Comparison of ENCODE assay signal across 32 cellular contexts in genomic region chr5:167593706-167594105, GRCh38.
"Had no signal": no experiment of that assay in that cellular context is flagged by ENCODE, and none has a peak within 500 bp of the region (broad histone marks: within the 10 kb centered on the region; RNA-seq: fewer than 3 reads in every experiment).

No MANE protein-coding gene starts in this region.

- H3K27ac ChIP-seq: adrenal gland, ascending aorta, body of pancreas, brain microvascular endothelial cell, breast epithelium, cardiac muscle cell had no signal

- H3K27me3 ChIP-seq: adrenal gland, ascending aorta, body of pancreas, brain microvascular endothelial cell, breast epithelium, cardiac muscle cell had no signal

- H3K9me3 ChIP-seq: adrenal gland, ascending aorta, body of pancreas, breast epithelium had no signal

- H3K4me1 ChIP-seq: adrenal gland, ascending aorta, body of pancreas, breast epithelium had no signal

- DNase-seq: activated effector memory CD4-positive, alpha-beta T cell treated with anti-CD3 and anti-CD28 coated beads, Interleukin-2, amount 50 U/mL, for 16 hours; activated effector memory CD4-positive, alpha-beta T cell treated with Interleukin-2 at 50 U/mL for 16 hours; activated gamma-delta T cell; activated gamma-delta T cell treated with Interleukin-2 at 50 U/mL for 16 hours; activated naive CD4-positive, alpha-beta T cell; activated naive CD4-positive, alpha-beta T cell treated with anti-CD3 and anti-CD28 coated beads for 36 hours; activated naive CD4-positive, alpha-beta T cell treated with anti-CD3 and anti-CD28 coated beads, Interleukin-2, amount 10 ng/mL, durations not matched to agents 7 days and 5 days; activated naive CD4-positive, alpha-beta T cell treated with anti-CD3 and anti-CD28 coated beads, Interleukin-2, amount 50 U/mL, for 16 hours; activated naive CD4-positive, alpha-beta T cell treated with Interleukin-2 at 50 U/mL for 16 hours; activated naive CD8-positive, alpha-beta T cell treated with anti-CD3 and anti-CD28 coated beads for 36 hours; activated naive CD8-positive, alpha-beta T cell treated with anti-CD3 and anti-CD28 coated beads, Interleukin-2, amount 10 ng/mL, durations not matched to agents 7 days and 5 days; activated naive CD8-positive, alpha-beta T cell treated with anti-CD3 and anti-CD28 coated beads, Interleukin-2, amount 50 U/mL, for 24 hours; activated T-cell treated with anti-CD3 and anti-CD28 coated beads, Interleukin-2, amount 50 U/mL, for 1 hour; activated T-cell treated with anti-CD3 and anti-CD28 coated beads, Interleukin-2, amount 50 U/mL, for 24 hours; activated T-cell treated with anti-CD3 and anti-CD28 coated beads, Interleukin-2, amount 50 U/mL, for 4 hours; activated T-cell treated with anti-CD3 and anti-CD28 coated beads, Interleukin-2, amount 50 U/mL, for 48 hours; activated T-cell treated with anti-CD3 and anti-CD28 coated beads, Interleukin-2, amount 50 U/mL, for 72 hours; adrenal gland; amniotic stem cell; amygdala; anterior cingulate cortex; aorta; body of pancreas; brain microvascular endothelial cell; caudate nucleus; central memory CD4-positive, alpha-beta T cell; cerebellar nuclear complex had no signal

- H3K36me3 ChIP-seq: adrenal gland, ascending aorta, brain microvascular endothelial cell, breast epithelium, cardiac muscle cell had no signal

- H3K4me3 ChIP-seq: adrenal gland, ascending aorta, body of pancreas, breast epithelium, cardiac muscle cell had no signal

- ATAC-seq: activated naive CD4-positive, alpha-beta T cell treated with anti-CD3 and anti-CD28 coated beads, Interleukin-2, amount 50 U/mL, for 72 hours; activated naive CD8-positive, alpha-beta T cell treated with anti-CD3 and anti-CD28 coated beads, Interleukin-2, amount 50 U/mL, for 24 hours; activated T-cell treated with anti-CD3 and anti-CD28 coated beads, Interleukin-2, amount 50 U/mL, for 4 hours; activated T-cell treated with anti-CD3 and anti-CD28 coated beads, Interleukin-2, amount 50 U/mL, for 72 hours; activated T-helper 17 cell treated with anti-CD3 and anti-CD28 coated beads, Interleukin-2, amount 50 U/mL, for 72 hours; body of pancreas had no signal
